In the genomic region with DNA sequence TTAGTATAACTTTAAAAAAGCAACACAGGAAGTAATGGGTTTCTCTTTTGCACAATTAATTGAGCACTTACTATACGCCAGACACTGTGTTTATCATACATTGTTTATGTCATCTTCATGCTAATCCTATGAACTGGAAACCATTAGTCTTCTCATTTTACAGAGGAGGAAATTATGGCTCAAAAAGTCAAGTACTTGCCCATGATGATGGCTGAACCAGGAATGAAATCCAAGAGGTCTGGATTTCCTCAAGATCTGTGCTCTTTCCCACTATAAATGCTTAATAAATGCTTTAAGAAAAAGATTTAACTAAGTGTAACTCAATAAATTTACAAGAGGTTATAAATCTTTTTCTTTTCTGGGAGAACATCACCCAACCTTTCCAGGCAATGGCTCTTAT, we compare ENCODE assay signal across 32 cellular contexts.
"Had no signal": no experiment of that assay in that cellular context is flagged by ENCODE, and none has a peak within 500 bp of the region (broad histone marks: within the 10 kb centered on the region; RNA-seq: fewer than 3 reads in every experiment).

No MANE protein-coding gene starts in this region.

- DNase-seq: Karpas-422, Kasumi-1, KG1, MG63, MM.1S, MV-4-11, NCI-H1048, NCI-H1092, NCI-H1092 treated with DMSO at 0.1 percent for 48 hours, NCI-H1105, NCI-H1105 treated with DMSO at 0.1 percent for 48 hours, NCI-H1417, NCI-H1417 treated with DMSO at 0.1 percent for 48 hours, NCI-H1436, NCI-H1436 treated with DMSO at 0.1 percent for 48 hours, NCI-H146, NCI-H1694, NCI-H187, NCI-H187 treated with DMSO at 0.1 percent for 48 hours, NCI-H1930, NCI-H2029, NCI-H2029 treated with DMSO at 0.1 percent for 48 hours, NCI-H2081, NCI-H2081 treated with DMSO at 0.1 percent for 48 hours, NCI-H2107, NCI-H2171, NCI-H2227 treated with DMSO at 0.1 percent for 48 hours, NCI-H226, NCI-H345, NCI-H510A, NCI-H510A treated with DMSO at 0.1 percent for 48 hours had no signal

- H3K4me2 ChIP-seq: KMS-11 had no signal

- H3K36me3 ChIP-seq: MG63 had no signal

- H3K4me3 ChIP-seq: MG63 had no signal

- H3K9me3 ChIP-seq: MG63 had no signal

- H3K27me3 ChIP-seq: MG63 had no signal

- H3K27ac ChIP-seq: KMS-11 had no signal

- H3K9ac ChIP-seq: KMS-11 had no signal
